ENCODE assay signal across 1 cellular context in genomic region chr3:48426944-48427629, GRCh38.
TF ChIP-seq lines count a peak whose summit lies in the region.

No MANE protein-coding gene starts in this region.

TF ChIP-seq in GM12878, 131 proteins besides CTCF, POLR2A, EP300 and RAD21:
- TF ChIP-seq, protein P1, sequence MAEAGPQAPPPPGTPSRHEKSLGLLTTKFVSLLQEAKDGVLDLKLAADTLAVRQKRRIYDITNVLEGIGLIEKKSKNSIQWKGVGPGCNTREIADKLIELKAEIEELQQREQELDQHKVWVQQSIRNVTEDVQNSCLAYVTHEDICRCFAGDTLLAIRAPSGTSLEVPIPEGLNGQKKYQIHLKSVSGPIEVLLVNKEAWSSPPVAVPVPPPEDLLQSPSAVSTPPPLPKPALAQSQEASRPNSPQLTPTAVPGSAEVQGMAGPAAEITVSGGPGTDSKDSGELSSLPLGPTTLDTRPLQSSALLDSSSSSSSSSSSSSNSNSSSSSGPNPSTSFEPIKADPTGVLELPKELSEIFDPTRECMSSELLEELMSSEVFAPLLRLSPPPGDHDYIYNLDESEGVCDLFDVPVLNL (IDR thresholded peaks at IDR 0.05; ENCODE audit: low read depth, low read length): no peak
- TF ChIP-seq ZNF384 (IDR thresholded peaks at IDR 0.05; ENCODE audit: borderline replicate concordance, low read depth, low read length) (0 out of 2 replicates have a peak, but pooled peaks have one; percentile 23), IKZF1 (conservative IDR thresholded peaks at IDR 0.05) (peak; percentile 4; the same call in 1 of the 2 replicates)
